ENCODE assay signal across 32 cellular contexts in the genomic region with DNA sequence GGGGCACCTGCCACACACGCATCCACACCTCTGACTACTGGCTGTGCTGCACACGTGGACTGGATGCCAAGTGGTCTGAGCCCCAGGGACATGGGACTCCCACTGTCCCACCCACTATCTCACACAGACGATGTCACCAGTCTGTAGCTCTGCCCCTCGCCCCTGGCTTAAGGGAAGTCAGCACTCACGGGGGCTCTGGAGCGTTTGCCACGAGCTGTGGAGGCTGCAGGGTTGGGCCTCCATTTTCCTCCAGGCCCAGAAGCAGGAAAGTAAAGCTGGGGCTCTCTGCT. TPM values are rescaled to one million over a fixed set of nuclear protein-coding genes. Genes with fewer than 3 reads are reported as not detected.
"Had no signal": no experiment of that assay in that cellular context is flagged by ENCODE, and none has a peak within 500 bp of the region (broad histone marks: within the 10 kb centered on the region; RNA-seq: fewer than 3 reads in every experiment).

No MANE protein-coding gene starts in this region.

- H3K4me3 Mint-ChIP-seq: mesothelial cell of epicardium; naive B cell; natural killer cell; nephron progenitor cell; neural progenitor cell; stimulated activated naive B cell treated with anti-CD40 and anti-IgM and Interleukin-4, amounts not matched to agents 10 μg/mL and 1 μg/mL and 100 μg/mL, for 72 hours had no signal

- H3K4me1 Mint-ChIP-seq: mesothelial cell of epicardium; naive B cell; natural killer cell; stimulated activated naive B cell treated with anti-CD40 and anti-IgM and Interleukin-4, amounts not matched to agents 10 μg/mL and 1 μg/mL and 100 μg/mL, for 72 hours had no signal

- H3K4me1 ChIP-seq: lower lobe of right lung, neural progenitor cell, right lobe of liver, testis, thyroid gland, upper lobe of left lung, vagina had no signal

- H3K9ac ChIP-seq: neural progenitor cell had no signal

- H3K9me3 Mint-ChIP-seq: mesothelial cell of epicardium, naive B cell, natural killer cell, neural progenitor cell had no signal

- DNase-seq: islet precursor cell; kidney glomerular epithelial cell; left cardiac atrium; lower lobe of right lung; mammary epithelial cell; mesendoderm; naive B cell; natural killer cell; nephron progenitor cell; stimulated activated CD4-positive, alpha-beta T cell treated with anti-CD3 and anti-CD28 coated beads, Interleukin-12 subunit alpha, Interleukin-12 subunit beta, amount 100 ng/mL, for 4 hours; stimulated activated CD4-positive, alpha-beta T cell treated with anti-CD3 and anti-CD28 coated beads, Interleukin-15, amount 100 ng/mL, for 24 hours; stimulated activated CD4-positive, alpha-beta T cell treated with anti-CD3 and anti-CD28 coated beads, Interleukin-2, amount 100 ng/mL, for 24 hours; stimulated activated CD4-positive, alpha-beta T cell treated with anti-CD3 and anti-CD28 coated beads, Interleukin-4, amount 100 ng/mL, for 1 hour; stimulated activated naive B cell treated with anti-CD40 and anti-IgM and Interleukin-4, amounts not matched to agents 10 μg/mL and 1 μg/mL and 100 μg/mL, for 72 hours; stimulated activated naive CD8-positive, alpha-beta T cell treated with anti-CD3 and anti-CD28 coated beads, Interleukin-15, Interleukin-2, amounts not matched to agents 100 U/mL and 50 U/mL, for 24 hours; stomach; testis; thyroid gland; transverse colon had no signal

- H3K27ac Mint-ChIP-seq: mesothelial cell of epicardium; naive B cell; natural killer cell; nephron progenitor cell; neural progenitor cell; progenitor cell of endocrine pancreas; stimulated activated naive B cell treated with anti-CD40 and anti-IgM and Interleukin-4, amounts not matched to agents 10 μg/mL and 1 μg/mL and 100 μg/mL, for 72 hours had no signal

- H2AFZ ChIP-seq: hepatocyte, neural progenitor cell had no signal

- H3K27me3 ChIP-seq: hepatocyte, neural progenitor cell, ovary, right atrium auricular region, right lobe of liver, stomach, testis, thyroid gland, transverse colon, upper lobe of left lung, vagina had no signal

- H3K36me3 ChIP-seq: neural progenitor cell, ovary had no signal

- ATAC-seq: left lobe of liver; natural killer cell; right lobe of liver; stimulated activated naive B cell treated with anti-CD40 and anti-IgM and Interleukin-4, amounts not matched to agents 10 μg/mL and 1 μg/mL and 100 μg/mL, for 72 hours; stimulated activated naive CD8-positive, alpha-beta T cell treated with anti-CD3 and anti-CD28 coated beads, Interleukin-15, Interleukin-2, amounts not matched to agents 100 U/mL and 50 U/mL, for 24 hours had no signal

- H3K27me3 Mint-ChIP-seq: naive B cell; stimulated activated naive B cell treated with anti-CD40 and anti-IgM and Interleukin-4, amounts not matched to agents 10 μg/mL and 1 μg/mL and 100 μg/mL, for 72 hours had no signal

- H3K9me3 ChIP-seq: lower lobe of right lung, ovary, right atrium auricular region, right lobe of liver, stomach, testis, thyroid gland, transverse colon, upper lobe of left lung, vagina had no signal

- H3K36me3 Mint-ChIP-seq: natural killer cell, neural progenitor cell had no signal

- H3K4me3 ChIP-seq: hepatocyte, lower lobe of right lung, neural progenitor cell, ovary, right atrium auricular region, right lobe of liver, skin epidermis, stomach, testis, thyroid gland, transverse colon, upper lobe of left lung, vagina had no signal

- H3K4me2 ChIP-seq: hepatocyte, neural progenitor cell had no signal

- H3K27ac ChIP-seq: hepatocyte, lower lobe of right lung, neural progenitor cell, right atrium auricular region, right lobe of liver, skin epidermis, testis, thyroid gland, transverse colon, upper lobe of left lung had no signal

RNA-seq across cellular contexts. Expression of a gene that starts 22.1 kb away (rescaled TPM):
- total RNA-seq: mammary epithelial cell, natural killer cell, progenitor cell of endocrine pancreas, renal cortical epithelial cell had no signal
- polyA plus RNA-seq: mammary epithelial cell had no signal

RNA-seq across cellular contexts. Expression of a gene that starts 34.2 kb away (rescaled TPM):
- total RNA-seq: hepatocyte, mononuclear cell, progenitor cell of endocrine pancreas had no signal

RNA-seq across cellular contexts. Expression of a gene that starts 45.9 kb away (rescaled TPM):
- total RNA-seq: mononuclear cell, progenitor cell of endocrine pancreas had no signal
